Comparison of ENCODE assay signal across 3 cellular contexts in the genomic region with DNA sequence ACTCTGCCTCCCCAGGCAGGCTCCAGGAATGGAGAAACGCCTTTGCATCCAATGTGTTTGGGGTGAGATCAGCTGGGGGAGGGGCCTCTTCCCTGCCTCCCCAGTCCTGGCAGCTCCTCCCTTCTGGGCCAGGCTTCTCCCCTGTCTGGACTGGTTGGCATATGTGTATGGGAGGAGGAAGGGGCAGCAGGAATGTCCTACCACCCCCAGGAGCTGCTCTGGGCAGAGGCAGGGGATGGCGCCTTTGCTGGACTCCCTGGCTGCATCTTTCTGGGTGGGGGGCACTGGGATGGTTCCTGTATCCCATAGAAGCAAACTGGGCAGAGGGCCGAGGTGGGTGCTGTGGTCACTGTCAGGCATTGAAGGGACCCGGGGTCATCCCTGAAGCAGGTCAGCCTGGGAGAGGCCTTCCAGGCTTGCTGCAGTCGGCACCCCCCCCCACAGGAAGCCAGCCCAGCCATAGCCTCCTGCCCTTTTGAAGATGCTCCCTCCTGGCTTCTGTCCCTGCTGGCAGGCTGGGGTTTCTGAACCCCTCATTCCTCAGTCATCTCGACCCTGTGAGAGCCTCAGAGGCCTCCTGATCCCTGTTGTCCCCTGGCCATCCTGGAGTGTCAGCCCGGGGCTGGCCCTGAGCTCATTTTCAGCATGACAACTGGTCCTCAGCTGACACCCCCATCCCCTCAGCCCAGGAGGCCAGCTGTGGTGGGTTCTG.
TF ChIP-seq lines count a peak whose summit lies in the region.

No MANE protein-coding gene starts in this region.

TF ChIP-seq in SK-N-SH, 30 proteins besides CTCF, POLR2A, EP300 and RAD21 (continued from another document):
- TF ChIP-seq, protein P1, sequence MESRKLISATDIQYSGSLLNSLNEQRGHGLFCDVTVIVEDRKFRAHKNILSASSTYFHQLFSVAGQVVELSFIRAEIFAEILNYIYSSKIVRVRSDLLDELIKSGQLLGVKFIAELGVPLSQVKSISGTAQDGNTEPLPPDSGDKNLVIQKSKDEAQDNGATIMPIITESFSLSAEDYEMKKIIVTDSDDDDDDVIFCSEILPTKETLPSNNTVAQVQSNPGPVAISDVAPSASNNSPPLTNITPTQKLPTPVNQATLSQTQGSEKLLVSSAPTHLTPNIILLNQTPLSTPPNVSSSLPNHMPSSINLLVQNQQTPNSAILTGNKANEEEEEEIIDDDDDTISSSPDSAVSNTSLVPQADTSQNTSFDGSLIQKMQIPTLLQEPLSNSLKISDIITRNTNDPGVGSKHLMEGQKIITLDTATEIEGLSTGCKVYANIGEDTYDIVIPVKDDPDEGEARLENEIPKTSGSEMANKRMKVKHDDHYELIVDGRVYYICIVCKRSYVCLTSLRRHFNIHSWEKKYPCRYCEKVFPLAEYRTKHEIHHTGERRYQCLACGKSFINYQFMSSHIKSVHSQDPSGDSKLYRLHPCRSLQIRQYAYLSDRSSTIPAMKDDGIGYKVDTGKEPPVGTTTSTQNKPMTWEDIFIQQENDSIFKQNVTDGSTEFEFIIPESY (IDR thresholded peaks at IDR 0.05; ENCODE audit: borderline replicate concordance, low read depth) = no peak
- no peak for TF ChIP-seq GABPA (IDR thresholded peaks at IDR 0.05; ENCODE audit: low read depth)
- no peak for TF ChIP-seq MEF2A (IDR thresholded peaks at IDR 0.05; ENCODE audit: borderline replicate concordance, low read depth)
- no peak for TF ChIP-seq ELF1 (IDR thresholded peaks at IDR 0.05)
- no peak for TF ChIP-seq RFX5 (IDR thresholded peaks at IDR 0.05; ENCODE audit: low read length)
- TF ChIP-seq SIN3A (IDR thresholded peaks at IDR 0.05; ENCODE audit: borderline replicate concordance, low read depth, low read length) = no peak

TF ChIP-seq in SK-N-SH treated with all-trans-retinoic acid at 6 μM for 48 hours, 23 proteins besides CTCF, POLR2A, EP300 and RAD21 (continued from another document):
- TF ChIP-seq, protein P2, sequence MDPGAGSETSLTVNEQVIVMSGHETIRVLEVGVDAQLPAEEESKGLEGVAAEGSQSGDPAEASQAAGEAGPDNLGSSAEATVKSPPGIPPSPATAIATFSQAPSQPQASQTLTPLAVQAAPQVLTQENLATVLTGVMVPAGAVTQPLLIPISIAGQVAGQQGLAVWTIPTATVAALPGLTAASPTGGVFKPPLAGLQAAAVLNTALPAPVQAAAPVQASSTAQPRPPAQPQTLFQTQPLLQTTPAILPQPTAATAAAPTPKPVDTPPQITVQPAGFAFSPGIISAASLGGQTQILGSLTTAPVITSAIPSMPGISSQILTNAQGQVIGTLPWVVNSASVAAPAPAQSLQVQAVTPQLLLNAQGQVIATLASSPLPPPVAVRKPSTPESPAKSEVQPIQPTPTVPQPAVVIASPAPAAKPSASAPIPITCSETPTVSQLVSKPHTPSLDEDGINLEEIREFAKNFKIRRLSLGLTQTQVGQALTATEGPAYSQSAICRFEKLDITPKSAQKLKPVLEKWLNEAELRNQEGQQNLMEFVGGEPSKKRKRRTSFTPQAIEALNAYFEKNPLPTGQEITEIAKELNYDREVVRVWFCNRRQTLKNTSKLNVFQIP (CRISPR knock-in tag; IDR thresholded peaks at IDR 0.05; ENCODE audit: borderline replicate concordance, low read depth) = no peak
- TF ChIP-seq OSR1 (CRISPR knock-in tag; IDR thresholded peaks at IDR 0.05) (no peak), TCF4 (CRISPR knock-in tag; IDR thresholded peaks at IDR 0.05; ENCODE audit: borderline replicate concordance) (no peak), ESRRG (CRISPR knock-in tag; IDR thresholded peaks at IDR 0.05) (no peak)

TF ChIP-seq in H1, 55 proteins besides CTCF, POLR2A, EP300 and RAD21 (continued from another document):
- TF ChIP-seq, protein P3, sequence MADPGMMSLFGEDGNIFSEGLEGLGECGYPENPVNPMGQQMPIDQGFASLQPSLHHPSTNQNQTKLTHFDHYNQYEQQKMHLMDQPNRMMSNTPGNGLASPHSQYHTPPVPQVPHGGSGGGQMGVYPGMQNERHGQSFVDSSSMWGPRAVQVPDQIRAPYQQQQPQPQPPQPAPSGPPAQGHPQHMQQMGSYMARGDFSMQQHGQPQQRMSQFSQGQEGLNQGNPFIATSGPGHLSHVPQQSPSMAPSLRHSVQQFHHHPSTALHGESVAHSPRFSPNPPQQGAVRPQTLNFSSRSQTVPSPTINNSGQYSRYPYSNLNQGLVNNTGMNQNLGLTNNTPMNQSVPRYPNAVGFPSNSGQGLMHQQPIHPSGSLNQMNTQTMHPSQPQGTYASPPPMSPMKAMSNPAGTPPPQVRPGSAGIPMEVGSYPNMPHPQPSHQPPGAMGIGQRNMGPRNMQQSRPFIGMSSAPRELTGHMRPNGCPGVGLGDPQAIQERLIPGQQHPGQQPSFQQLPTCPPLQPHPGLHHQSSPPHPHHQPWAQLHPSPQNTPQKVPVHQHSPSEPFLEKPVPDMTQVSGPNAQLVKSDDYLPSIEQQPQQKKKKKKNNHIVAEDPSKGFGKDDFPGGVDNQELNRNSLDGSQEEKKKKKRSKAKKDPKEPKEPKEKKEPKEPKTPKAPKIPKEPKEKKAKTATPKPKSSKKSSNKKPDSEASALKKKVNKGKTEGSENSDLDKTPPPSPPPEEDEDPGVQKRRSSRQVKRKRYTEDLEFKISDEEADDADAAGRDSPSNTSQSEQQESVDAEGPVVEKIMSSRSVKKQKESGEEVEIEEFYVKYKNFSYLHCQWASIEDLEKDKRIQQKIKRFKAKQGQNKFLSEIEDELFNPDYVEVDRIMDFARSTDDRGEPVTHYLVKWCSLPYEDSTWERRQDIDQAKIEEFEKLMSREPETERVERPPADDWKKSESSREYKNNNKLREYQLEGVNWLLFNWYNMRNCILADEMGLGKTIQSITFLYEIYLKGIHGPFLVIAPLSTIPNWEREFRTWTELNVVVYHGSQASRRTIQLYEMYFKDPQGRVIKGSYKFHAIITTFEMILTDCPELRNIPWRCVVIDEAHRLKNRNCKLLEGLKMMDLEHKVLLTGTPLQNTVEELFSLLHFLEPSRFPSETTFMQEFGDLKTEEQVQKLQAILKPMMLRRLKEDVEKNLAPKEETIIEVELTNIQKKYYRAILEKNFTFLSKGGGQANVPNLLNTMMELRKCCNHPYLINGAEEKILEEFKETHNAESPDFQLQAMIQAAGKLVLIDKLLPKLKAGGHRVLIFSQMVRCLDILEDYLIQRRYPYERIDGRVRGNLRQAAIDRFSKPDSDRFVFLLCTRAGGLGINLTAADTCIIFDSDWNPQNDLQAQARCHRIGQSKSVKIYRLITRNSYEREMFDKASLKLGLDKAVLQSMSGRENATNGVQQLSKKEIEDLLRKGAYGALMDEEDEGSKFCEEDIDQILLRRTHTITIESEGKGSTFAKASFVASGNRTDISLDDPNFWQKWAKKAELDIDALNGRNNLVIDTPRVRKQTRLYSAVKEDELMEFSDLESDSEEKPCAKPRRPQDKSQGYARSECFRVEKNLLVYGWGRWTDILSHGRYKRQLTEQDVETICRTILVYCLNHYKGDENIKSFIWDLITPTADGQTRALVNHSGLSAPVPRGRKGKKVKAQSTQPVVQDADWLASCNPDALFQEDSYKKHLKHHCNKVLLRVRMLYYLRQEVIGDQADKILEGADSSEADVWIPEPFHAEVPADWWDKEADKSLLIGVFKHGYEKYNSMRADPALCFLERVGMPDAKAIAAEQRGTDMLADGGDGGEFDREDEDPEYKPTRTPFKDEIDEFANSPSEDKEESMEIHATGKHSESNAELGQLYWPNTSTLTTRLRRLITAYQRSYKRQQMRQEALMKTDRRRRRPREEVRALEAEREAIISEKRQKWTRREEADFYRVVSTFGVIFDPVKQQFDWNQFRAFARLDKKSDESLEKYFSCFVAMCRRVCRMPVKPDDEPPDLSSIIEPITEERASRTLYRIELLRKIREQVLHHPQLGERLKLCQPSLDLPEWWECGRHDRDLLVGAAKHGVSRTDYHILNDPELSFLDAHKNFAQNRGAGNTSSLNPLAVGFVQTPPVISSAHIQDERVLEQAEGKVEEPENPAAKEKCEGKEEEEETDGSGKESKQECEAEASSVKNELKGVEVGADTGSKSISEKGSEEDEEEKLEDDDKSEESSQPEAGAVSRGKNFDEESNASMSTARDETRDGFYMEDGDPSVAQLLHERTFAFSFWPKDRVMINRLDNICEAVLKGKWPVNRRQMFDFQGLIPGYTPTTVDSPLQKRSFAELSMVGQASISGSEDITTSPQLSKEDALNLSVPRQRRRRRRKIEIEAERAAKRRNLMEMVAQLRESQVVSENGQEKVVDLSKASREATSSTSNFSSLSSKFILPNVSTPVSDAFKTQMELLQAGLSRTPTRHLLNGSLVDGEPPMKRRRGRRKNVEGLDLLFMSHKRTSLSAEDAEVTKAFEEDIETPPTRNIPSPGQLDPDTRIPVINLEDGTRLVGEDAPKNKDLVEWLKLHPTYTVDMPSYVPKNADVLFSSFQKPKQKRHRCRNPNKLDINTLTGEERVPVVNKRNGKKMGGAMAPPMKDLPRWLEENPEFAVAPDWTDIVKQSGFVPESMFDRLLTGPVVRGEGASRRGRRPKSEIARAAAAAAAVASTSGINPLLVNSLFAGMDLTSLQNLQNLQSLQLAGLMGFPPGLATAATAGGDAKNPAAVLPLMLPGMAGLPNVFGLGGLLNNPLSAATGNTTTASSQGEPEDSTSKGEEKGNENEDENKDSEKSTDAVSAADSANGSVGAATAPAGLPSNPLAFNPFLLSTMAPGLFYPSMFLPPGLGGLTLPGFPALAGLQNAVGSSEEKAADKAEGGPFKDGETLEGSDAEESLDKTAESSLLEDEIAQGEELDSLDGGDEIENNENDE (IDR thresholded peaks at IDR 0.05; ENCODE audit: insufficient replicate concordance, low read length) = no peak
- TF ChIP-seq CBX5 (IDR thresholded peaks at IDR 0.05; ENCODE audit: low read depth, low read length) (no peak), GTF2F1 (IDR thresholded peaks at IDR 0.05; ENCODE audit: borderline replicate concordance, low read depth, low read length) (no peak), EZH2 (IDR thresholded peaks at IDR 0.05; ENCODE audit: low read depth, low read length, severe bottlenecking) (no peak), KDM4A (IDR thresholded peaks at IDR 0.05; ENCODE audit: low read depth, low read length, severe bottlenecking) (no peak), ASH2L (IDR thresholded peaks at IDR 0.05; ENCODE audit: low read length) (no peak), CREB1 (IDR thresholded peaks at IDR 0.05) (no peak), KDM1A (IDR thresholded peaks at IDR 0.05; ENCODE audit: borderline replicate concordance, low read length) (no peak), SP4 (IDR thresholded peaks at IDR 0.05; ENCODE audit: low read length) (no peak), HDAC2 (IDR thresholded peaks at IDR 0.05; ENCODE audit: borderline replicate concordance in 1 of 2, low read depth in 2 of 2, low read length in 2 of 2) (no peak), CEBPB (IDR thresholded peaks at IDR 0.05; ENCODE audit: low read depth, low read length) (no peak), SIRT6 (IDR thresholded peaks at IDR 0.05; ENCODE audit: low read length) (no peak)
- TF ChIP-seq, protein P4, sequence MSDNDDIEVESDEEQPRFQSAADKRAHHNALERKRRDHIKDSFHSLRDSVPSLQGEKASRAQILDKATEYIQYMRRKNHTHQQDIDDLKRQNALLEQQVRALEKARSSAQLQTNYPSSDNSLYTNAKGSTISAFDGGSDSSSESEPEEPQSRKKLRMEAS (IDR thresholded peaks at IDR 0.05) = no peak
